17 cellular contexts compared by ENCODE assay signal in genomic region chr6:136463796-136464542, GRCh38.
A peak's percentile ranks its signal among the peaks of the same experiment; 100 is the strongest.
DNase-seq lines count a peak whose midpoint lies in the region; ATAC-seq lines count a peak whose summit lies in the region.
"Had no signal": no experiment of that assay in that cellular context is flagged by ENCODE, and none has a peak within 500 bp of the region (broad histone marks: within the 10 kb centered on the region; RNA-seq: fewer than 3 reads in every experiment).

No MANE protein-coding gene starts in this region.

- ATAC-seq in HG02623 (IDR thresholded peaks at IDR 0.05; ENCODE audit: unreplicated experiment) (peak; percentile 64), HG03565 (IDR thresholded peaks at IDR 0.05; ENCODE audit: unreplicated experiment) (peak; percentile 78)
- ATAC-seq: mucosa of descending colon; stimulated activated effector memory CD8-positive, alpha-beta T cell treated with anti-CD3 and anti-CD28 coated beads, Interleukin-12 subunit alpha, Interleukin-12 subunit beta, amount 100 ng/mL, for 72 hours had no signal

- peak overlapping the region; percentile 64 for H3K27ac ChIP-seq in caudate nucleus (ENCODE audit: low read depth, low read length)
- H3K27ac ChIP-seq in temporal lobe (ENCODE audit: low read depth, low read length), result peak overlapping the region; percentile 85
- H3K27ac ChIP-seq: epithelial cell of prostate, SJCRH30 had no signal

- DNase-seq in caudate nucleus (lab: John Stamatoyannopoulos, UW) (peak in 1 of 61 donors; percentile 65), T-helper 9 cell (no peak), NCI-H446 (lab: John Stamatoyannopoulos, UW) (no peak)
- DNase-seq in activated CD4-positive, CD25-positive, alpha-beta regulatory T cell treated with anti-CD3 and anti-CD28 coated beads, Interleukin-2, amount 50 U/mL, for 72 hours, result no peak
- DNase-seq: activated CD4-positive, alpha-beta T cell treated with anti-CD3 and anti-CD28 coated beads, Interleukin-2, amount 50 U/mL, for 48 hours; IMR-90; islet precursor cell; mucosa of descending colon; NCI-H1436; NCI-H226; occipital lobe; SJCRH30 had no signal
